12 cellular contexts compared by ENCODE assay signal in the genomic region with DNA sequence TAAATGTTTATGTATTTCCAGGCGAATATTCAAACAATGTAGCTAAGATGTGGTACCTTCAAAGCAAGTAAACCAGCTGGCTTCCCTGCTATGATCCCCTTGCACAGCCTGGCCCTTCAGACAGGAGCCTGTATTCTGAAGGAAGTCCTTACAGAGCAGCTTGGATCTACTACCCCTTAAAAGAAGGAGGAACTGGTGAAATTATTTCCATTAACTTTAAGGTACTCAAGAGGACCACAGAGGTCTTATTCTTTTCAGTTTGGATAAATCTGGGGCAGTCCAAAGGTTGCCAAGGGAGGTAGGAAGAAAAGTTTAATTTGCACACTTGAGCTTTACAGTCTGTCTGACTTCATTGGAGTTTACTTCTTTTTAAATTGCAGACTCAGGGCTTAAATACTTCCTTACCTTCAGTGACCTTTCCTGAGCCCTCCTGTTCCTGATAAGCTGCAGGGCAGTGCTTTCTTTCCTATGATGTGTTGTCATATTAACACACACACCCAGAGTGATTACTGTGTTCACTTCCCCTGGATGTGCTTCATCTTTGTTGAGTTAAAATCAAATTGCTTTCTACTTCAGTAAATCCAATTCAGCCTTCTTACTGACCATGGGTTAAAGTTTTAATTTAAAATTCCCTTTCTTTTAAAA. TPM values are rescaled to one million over a fixed set of nuclear protein-coding genes. Genes with fewer than 3 reads are reported as not detected.
DNase-seq lines count a peak whose midpoint lies in the region; ATAC-seq, FAIRE-seq and TF ChIP-seq lines count a peak whose summit lies in the region.
"Had no signal": no experiment of that assay in that cellular context is flagged by ENCODE, and none has a peak within 500 bp of the region (broad histone marks: within the 10 kb centered on the region; RNA-seq: fewer than 3 reads in every experiment).

No MANE protein-coding gene starts in this region.

- H3K36me3 Mint-ChIP-seq in nephron progenitor cell (ENCODE audit: low read depth): peaks cover 23% of the 10 kb centered on the region

- no peak for DNase-seq in D721Med (ENCODE audit: insufficient read length, low spot score)
- DNase-seq in IMR-90: no peak
- DNase-seq in H1 (ENCODE audit: low read depth in 1 of 2, low spot score in 2 of 2): no peak
- DNase-seq in nephron progenitor cell: no peak
- DNase-seq in PC-3: no peak
- no peak for DNase-seq in cerebellar nuclear complex (lab: John Stamatoyannopoulos, UW)
- DNase-seq: CD4-positive, alpha-beta T cell; H7; Kasumi-1; NCI-H1436; NCI-H526 treated with DMSO at 0.1 percent for 48 hours had no signal

- CTCF ChIA-PET in IMR-90 (lab: Yijun Ruan, JAX): interaction anchor here (1.2 kb wide), 1 partner anchor 9 kb away, joined by 5 read pairs; no protein-coding TSS in a partner anchor
- CTCF ChIA-PET in H1 (lab: Charles Lee; ENCODE audit: partially characterized antibody): interaction anchor here (1.2 to 1.9 kb wide), 2 partner anchors 12 to 90 kb away, joined by 3 to 7 read pairs; no protein-coding TSS in a partner anchor
- CTCF ChIA-PET in PC-3 (lab: Charles Lee): no interaction called here

- WGBS in IMR-90 (ENCODE audit: extremely low coverage in 2 of 2, insufficient read length in 1 of 2), 2 experiments: no CpG with 5 or more reads among the region's 1 CpG
- 58% methylated on average over 1 of the region's 1 CpG; no CpG with 5 or more reads in 1 of the 2 experiments for WGBS in H1 (ENCODE audit: extremely low coverage in 1 of 2, insufficient coverage in 1 of 2, insufficient read length in 1 of 2, insufficient replicate concordance in 2 of 2, low coverage in 1 of 2, low lambda C conversion rate in 2 of 2, missing lambda C conversion rate in 1 of 2), 2 experiments

- BruUV-seq in IMR-90 (replicated peaks; lab: Mats Ljungman, UMichigan) (no TSS peak), PC-3 (replicated peaks; lab: Mats Ljungman, UMichigan) (no TSS peak)

- peak; percentile 84 for ATAC-seq in IMR-90 (ENCODE audit: low read depth)
- no peak for ATAC-seq in PC-3
- ATAC-seq in HG02981 (IDR thresholded peaks at IDR 0.05; ENCODE audit: unreplicated experiment): no peak

- H2BK120ac ChIP-seq in IMR-90 (ENCODE audit: low read depth, low read length): no peak overlapping the region
- H2BK120ac ChIP-seq in H1 (replicated peaks; ENCODE audit: low read depth, low read length): no peak overlapping the region

- H3K9me3 ChIP-seq in IMR-90 (ENCODE audit: control insufficient read depth, insufficient read depth, low read length) (no peaks in the 10 kb centered on the region), H1 (ENCODE audit: insufficient read depth in 2 of 2, low read depth in 1 of 2, low read length in 1 of 2) (no peaks in the 10 kb centered on the region; a peak in 1 of 4 replicates), PC-3 (ENCODE audit: low read length) (no peaks in the 10 kb centered on the region)

- dilution Hi-C loops in IMR-90 (cut with HindIII; ENCODE audit: low sequenced_read_pairs, unreplicated experiment): no loop called here

- H3K36me3 ChIP-seq in IMR-90 (ENCODE audit: control insufficient read depth, insufficient read depth, low read length) (no peaks in the 10 kb centered on the region), H1 (ENCODE audit: control insufficient read depth in 2 of 4, insufficient read depth in 4 of 4, low read length in 3 of 4) (no peaks in the 10 kb centered on the region; a peak in 1 of 8 replicates), PC-3 (ENCODE audit: low read depth, low read length) (no peaks in the 10 kb centered on the region)

- peak; percentile 90 for FAIRE-seq in D721Med (lab: Jason Lieb, UNC)
- no peak for FAIRE-seq in H1 (lab: Jason Lieb, UNC)

- peaks cover 3% of the 10 kb centered on the region for H3K4me1 ChIP-seq in IMR-90 (ENCODE audit: control insufficient read depth, insufficient read depth, low read length)
- H3K4me1 ChIP-seq in H1 (replicated peaks in 1 of 4; ENCODE audit: control insufficient read depth in 3 of 4, insufficient read depth in 4 of 4, low read length in 3 of 4): peaks cover 0 to 4% (median under 1%) of the 10 kb centered on the region in 4 experiments; a peak in 3 of 7 replicates
- H3K4me1 ChIP-seq in PC-3 (ENCODE audit: insufficient read depth, low read length): no peaks in the 10 kb centered on the region

- H2BK15ac ChIP-seq in IMR-90 (ENCODE audit: low read depth, low read length) (no peak overlapping the region), H1 (ENCODE audit: low read length) (no peak overlapping the region)

- peak overlapping the region; percentile 74 for H3K27ac Mint-ChIP-seq in nephron progenitor cell
- H3K27ac Mint-ChIP-seq: CD4-positive, alpha-beta T cell had no signal

- H3K79me2 ChIP-seq in H1 (ENCODE audit: control insufficient read depth in 1 of 2, insufficient read depth in 2 of 2, low read length in 2 of 2) (no peaks in the 10 kb centered on the region), PC-3 (ENCODE audit: low read length) (no peaks in the 10 kb centered on the region)

- H3K9me2 ChIP-seq in PC-3 (replicated peaks; ENCODE audit: low read length): no peaks in the 10 kb centered on the region

- no peaks in the 10 kb centered on the region; the same call in 1 of the 2 replicates for H3K23me2 ChIP-seq in H1 (ENCODE audit: low read depth, low read length)

- H3K23ac ChIP-seq in IMR-90 (ENCODE audit: low read depth, low read length) (no peak overlapping the region), H1 (ENCODE audit: insufficient read length) (no peak overlapping the region)

- no peaks in the 10 kb centered on the region for H3F3A ChIP-seq in PC-3 (ENCODE audit: low read length, unreplicated experiment)

- peaks cover 47% of the 10 kb centered on the region for H3K9me3 Mint-ChIP-seq in nephron progenitor cell

- H3K79me1 ChIP-seq in IMR-90 (ENCODE audit: low read depth in 1 of 2, low read length in 2 of 2) (peaks cover 3 to 6% of the 10 kb centered on the region in 2 experiments; a peak in 2 of 4 replicates), H1 (ENCODE audit: low read depth, low read length) (no peaks in the 10 kb centered on the region)

- H3K4me3 ChIP-seq in IMR-90 (ENCODE audit: insufficient read depth, low read depth, low read length) (no peak overlapping the region), H1 (ENCODE audit: extremely low read depth in 1 of 4, insufficient read depth in 2 of 4, low read depth in 3 of 4, low read length in 4 of 4) (no peak overlapping the region), PC-3 (ENCODE audit: low read length) (no peak overlapping the region)

- no peaks in the 10 kb centered on the region for H3K27me3 ChIP-seq in IMR-90 (ENCODE audit: control insufficient read depth, insufficient read depth, low read length)
- H3K27me3 ChIP-seq in H1 (replicated peaks in 1 of 4; ENCODE audit: control insufficient read depth in 3 of 4, extremely low read depth in 1 of 4, insufficient read depth in 3 of 4, low read length in 3 of 4): no peaks in the 10 kb centered on the region
- no peaks in the 10 kb centered on the region for H3K27me3 ChIP-seq in PC-3 (ENCODE audit: low read length)

- H4K91ac ChIP-seq in IMR-90 (ENCODE audit: insufficient read depth, low read depth, low read length) (no peak overlapping the region), H1 (replicated peaks; ENCODE audit: insufficient read length, low read length) (no peak overlapping the region)

- no peak for TF ChIP-seq EP300 in H1 (IDR thresholded peaks at IDR 0.05; ENCODE audit: borderline replicate concordance in 1 of 2, low read depth in 2 of 2, low read length in 2 of 2)

- H2BK20ac ChIP-seq in IMR-90 (ENCODE audit: low read depth, low read length) (no peak overlapping the region), H1 (ENCODE audit: low read length) (no peak overlapping the region)

- H3K14ac ChIP-seq in IMR-90 (replicated peaks; ENCODE audit: low read depth, low read length) (no peak overlapping the region), H1 (ENCODE audit: insufficient read length) (no peak overlapping the region)

- H4K5ac ChIP-seq in IMR-90 (ENCODE audit: low read depth, low read length) (no peak overlapping the region), H1 (ENCODE audit: insufficient read length, low read depth, low read length) (no peak overlapping the region)

- H2AFZ ChIP-seq in IMR-90 (replicated peaks; ENCODE audit: low read length, poor library complexity) (no peak overlapping the region), H1 (ENCODE audit: low read length) (0 out of 2 replicates have a peak overlapping the region, but pooled peaks have one; percentile 7), PC-3 (ENCODE audit: low read length) (no peak overlapping the region)

- H3K9ac ChIP-seq in IMR-90 (ENCODE audit: low read depth, low read length): no peak overlapping the region
- H3K9ac ChIP-seq in H1 (replicated peaks in 1 of 4; ENCODE audit: extremely low read depth in 1 of 4, low read depth in 3 of 4, low read length in 3 of 4): no peak overlapping the region
- H3K9ac ChIP-seq in PC-3 (ENCODE audit: low read length): no peak overlapping the region

- H2AK9ac ChIP-seq in IMR-90 (replicated peaks; ENCODE audit: low read depth, low read length, poor library complexity): no peak overlapping the region

- no peak overlapping the region for H2AK5ac ChIP-seq in IMR-90 (ENCODE audit: low read depth, low read length)
- H2AK5ac ChIP-seq in H1 (ENCODE audit: low read depth, low read length): no peak overlapping the region

- no peak overlapping the region for H3K4me2 ChIP-seq in IMR-90 (ENCODE audit: low read depth, low read length)
- 0 out of 4 replicates have a peak overlapping the region, but pooled peaks of 1 of the 2 experiments have one; percentile 22 for H3K4me2 ChIP-seq in H1 (ENCODE audit: insufficient read depth in 1 of 2, low read depth in 2 of 2, low read length in 2 of 2)
- H3K4me2 ChIP-seq in PC-3 (ENCODE audit: low read length): no peak overlapping the region

- TF ChIP-seq RAD21 in IMR-90 (IDR thresholded peaks at IDR 0.05; ENCODE audit: low read length) (no peak), H1 (IDR thresholded peaks at IDR 0.05 in 1 of 2, conservative IDR thresholded peaks at IDR 0.05 in 1 of 2; ENCODE audit: low read depth in 2 of 2, low read length in 2 of 2) (no peak)

- POLR2A ChIA-PET in IMR-90 (lab: Charles Lee; ENCODE audit: unreplicated experiment) (no interaction called here), H1 (lab: Charles Lee; ENCODE audit: partially characterized antibody) (interaction anchor here (0.6 to 1.0 kb wide), 2 partner anchors 8 to 25 kb away, joined by 3 read pairs; no protein-coding TSS in a partner anchor), PC-3 (lab: Charles Lee; ENCODE audit: unreplicated experiment) (no interaction called here)

- H3K4me3 Mint-ChIP-seq in nephron progenitor cell: no peak overlapping the region
- H3K4me3 Mint-ChIP-seq: CD4-positive, alpha-beta T cell had no signal

- no peak overlapping the region for H3K18ac ChIP-seq in IMR-90 (ENCODE audit: low read depth, low read length)
- H3K18ac ChIP-seq in H1 (ENCODE audit: extremely low read depth, low read length): no peak overlapping the region

- peaks cover 5% of the 10 kb centered on the region for H3K27me3 Mint-ChIP-seq in nephron progenitor cell (ENCODE audit: low read depth, poor library complexity)
- H3K27me3 Mint-ChIP-seq: CD4-positive, alpha-beta T cell had no signal

- H2BK5ac ChIP-seq in IMR-90 (ENCODE audit: low read depth, low read length, poor library complexity, severe bottlenecking) (no peak overlapping the region), H1 (ENCODE audit: low read depth, low read length) (no peak overlapping the region)

- TF ChIP-seq POLR2A in IMR-90 (IDR thresholded peaks at IDR 0.05; ENCODE audit: low read depth, low read length) (no peak), H1 (IDR thresholded peaks at IDR 0.05; ENCODE audit: control extremely low read depth in 1 of 2, low read depth in 2 of 2, low read length in 2 of 2) (no peak)

- H3K56ac ChIP-seq in IMR-90 (ENCODE audit: extremely low read depth, insufficient read depth, low read length) (no peak overlapping the region), H1 (replicated peaks; ENCODE audit: insufficient read length, low read depth, low read length) (no peak overlapping the region)

- peaks cover 17% of the 10 kb centered on the region for H3K4me1 Mint-ChIP-seq in nephron progenitor cell

- peaks cover 3% of the 10 kb centered on the region; the same call in 1 of the 2 replicates for H3K9me1 ChIP-seq in IMR-90 (ENCODE audit: insufficient read depth, low read length)

- TF ChIP-seq CTCF in D721Med (IDR thresholded peaks at IDR 0.05; ENCODE audit: insufficient read depth, missing control alignments): no peak
- no peak for TF ChIP-seq CTCF in IMR-90 (conservative IDR thresholded peaks at IDR 0.05; ENCODE audit: low read depth, low read length)
- TF ChIP-seq CTCF in H1 (IDR thresholded peaks at IDR 0.05; ENCODE audit: control extremely low read depth in 1 of 3, insufficient read depth in 1 of 3, low read depth in 1 of 3, low read length in 3 of 3): no peak
- no peak for TF ChIP-seq CTCF in nephron progenitor cell (IDR thresholded peaks at IDR 0.05)
- TF ChIP-seq CTCF in PC-3 (conservative IDR thresholded peaks at IDR 0.05; ENCODE audit: low read depth, low read length): no peak

- H4K20me1 ChIP-seq in IMR-90 (ENCODE audit: insufficient read depth, low read length) (no peaks in the 10 kb centered on the region), H1 (replicated peaks in 1 of 2; ENCODE audit: control insufficient read depth in 1 of 2, insufficient read depth in 2 of 2, low read length in 2 of 2) (no peaks in the 10 kb centered on the region), PC-3 (ENCODE audit: low read length) (no peaks in the 10 kb centered on the region)

- intact Hi-C loops in IMR-90 (cut with micrococcal nuclease) (no loop called here), PC-3 (cut with micrococcal nuclease) (no loop called here)

- peak overlapping the region in 1 of 2 experiments; percentile 41; a peak in 1 of 4 replicates for H4K8ac ChIP-seq in IMR-90 (ENCODE audit: low read depth in 2 of 2, low read length in 2 of 2)
- no peak overlapping the region for H4K8ac ChIP-seq in H1 (ENCODE audit: extremely low read depth, insufficient read depth, low read length)

- in situ Hi-C loops in IMR-90 (cut with MboI; ENCODE audit: low sequenced_read_pairs): no loop called here

- no peak overlapping the region; the same call in 1 of the 2 replicates for H3K27ac ChIP-seq in IMR-90 (ENCODE audit: insufficient read depth, low read length)
- H3K27ac ChIP-seq in H1 (ENCODE audit: low read depth, low read length): no peak overlapping the region
- no peak overlapping the region for H3K27ac ChIP-seq in PC-3 (ENCODE audit: low read length)

- H2BK12ac ChIP-seq in H1 (ENCODE audit: low read depth, low read length): no peak overlapping the region

- H3K4ac ChIP-seq in IMR-90 (ENCODE audit: low read depth, low read length) (no peak overlapping the region), H1 (replicated peaks; ENCODE audit: insufficient read length, low read depth, low read length) (no peak overlapping the region)

RNA-seq across cellular contexts. Expression of a gene that starts 40.5 kb away (rescaled TPM):
- total RNA-seq in IMR-90 (2012; rRNA removed) (6.1 and 7.0 TPM in 2 replicates), PC-3 (2014; rRNA removed) (3.4 and 5.1 TPM in 2 replicates)
- polyA plus RNA-seq in IMR-90 (2012; rRNA removed) (1.8 and 2.2 TPM in 2 replicates), H1 (2011; rRNA removed) (0.97 and 1.1 TPM in 2 replicates)
- 1.1 and 1.7 TPM in 2 replicates for polyA plus RNA-seq in IMR-90 (2012; cell fraction: cytosol; rRNA removed)
- polyA plus RNA-seq in IMR-90 (2012; cell fraction: nucleus; rRNA removed; ENCODE audit: low replicate concordance): 3.9 and 6.5 TPM in 2 replicates
- 3.5 and 3.6 TPM in 2 replicates for total RNA-seq in H1 (2021; fragmentation: NEBNext Ultra II Directional; extraction: Animal tissue kit (Norgen Biotek cat#: 25700))
- 1.2 TPM for polyA plus RNA-seq in H1 (2011; cell fraction: cytosol; rRNA removed)
- polyA plus RNA-seq in H1 (2011; cell fraction: nucleus; rRNA removed): 3.7 TPM
- polyA plus RNA-seq in H1 (2012, experiment 1 of 2): 1.2 to 1.5 TPM (median 1.4 TPM) in 4 replicates
- polyA plus RNA-seq in H1 (2012, experiment 2 of 2): 0.26 TPM
- polyA plus RNA-seq in H1 (2013, experiment 1 of 2): 0.93 TPM
- 0.94 TPM for polyA plus RNA-seq in H1 (2013, experiment 2 of 2)
- 6.1 and 10.1 TPM in 2 replicates for polyA minus RNA-seq in H1 (2011; rRNA and poly(A)+ RNA removed)
- polyA minus RNA-seq in H1 (2011; cell fraction: cytosol; rRNA and poly(A)+ RNA removed): 3.4 TPM
- 18.1 TPM for polyA minus RNA-seq in H1 (2011; cell fraction: nucleus; rRNA and poly(A)+ RNA removed)
